In genomic region chr16:29694384-29695195, GRCh38 we compare ENCODE assay signal across 20 cellular contexts. TPM values are rescaled to one million over a fixed set of nuclear protein-coding genes. Genes with fewer than 3 reads are reported as not detected.
DNase-seq lines count a peak whose midpoint lies in the region; ATAC-seq and TF ChIP-seq lines count a peak whose summit lies in the region.
"Had no signal": no experiment of that assay in that cellular context is flagged by ENCODE, and none has a peak within 500 bp of the region (broad histone marks: within the 10 kb centered on the region; RNA-seq: fewer than 3 reads in every experiment).

No MANE protein-coding gene starts in this region.

- DNase-seq in CD14-positive monocyte (ENCODE audit: low spot score) (peak; percentile 36), MG63 (peak; percentile 93), iPS-NIHi11 (ENCODE audit: low spot score) (peak; percentile 3), gastrocnemius medialis (peak in 1 of 2 donors; percentile 59), ACHN (no peak), GM23248 (no peak), cardiac septum (ENCODE audit: low spot score) (no peak), HK-2 (ENCODE audit: unreplicated experiment) (no peak)
- DNase-seq: activated CD4-positive, alpha-beta T cell treated with anti-CD3 and anti-CD28 coated beads, Interleukin-2, amount 50 U/mL, for 1 hour; activated T-cell treated with anti-CD3 and anti-CD28 coated beads, Interleukin-2, amount 50 U/mL, for 72 hours; effector CD4-positive, alpha-beta T cell; GF-D8; HCEC 1CT; naive thymus-derived CD4-positive, alpha-beta T cell; NCI-H1930; NCI-H510A treated with DMSO at 0.1 percent for 48 hours; stimulated activated CD4-positive, alpha-beta T cell treated with anti-CD3 and anti-CD28 coated beads, Interleukin-15, amount 100 ng/mL, for 24 hours had no signal

- 91 to 95% methylated on average over 24 to 35 of the region's 41 CpGs for whole genome bisulfite sequencing in GM23248 (ENCODE audit: low coverage in 1 of 2, low lambda C conversion rate in 2 of 2, missing lambda C conversion rate in 2 of 2), 2 experiments

- peaks cover 12% of the 10 kb centered on the region for H3K4me1 Mint-ChIP-seq in CD14-positive monocyte

- intact Hi-C loops in CD14-positive monocyte (cut with micrococcal nuclease) = loop anchor here (5.0 to 10.0 kb wide), 4 partner anchors 33 to 330 kb away; partner anchors contain the start of gene C16orf92 (in 1 of the 2)
- intact Hi-C loops in gastrocnemius medialis (cut with DNase I; ENCODE audit: low total_unique reads) = no loop called here
- intact Hi-C loops in cardiac septum (cut with DNase I) = loop anchor here (5.0 kb wide), 1 partner anchor 153 kb away; no protein-coding TSS in a partner anchor

- no peaks in the 10 kb centered on the region for H3K27me3 ChIP-seq in MG63
- no peaks in the 10 kb centered on the region for H3K27me3 ChIP-seq in gastrocnemius medialis
- no peaks in the 10 kb centered on the region; the same call in 1 of the 2 replicates for H3K27me3 ChIP-seq in GM23248 (replicated peaks; ENCODE audit: insufficient read depth)

- H3K9me3 ChIP-seq in MG63 = no peaks in the 10 kb centered on the region
- no peaks in the 10 kb centered on the region for H3K9me3 ChIP-seq in gastrocnemius medialis
- no peaks in the 10 kb centered on the region for H3K9me3 ChIP-seq in GM23248 (ENCODE audit: low read depth)

- no peaks in the 10 kb centered on the region for H3K9me2 ChIP-seq in GM23248 (ENCODE audit: insufficient read depth)

- H3K4me3 ChIP-seq in MG63 (no peak overlapping the region), gastrocnemius medialis (peak overlapping the region; percentile 5 to 41 (median 26)), GM23248 (no peak overlapping the region)

- no peak overlapping the region for H3K9ac ChIP-seq in GM23248

- H3K27ac Mint-ChIP-seq in CD14-positive monocyte = peak overlapping the region in 1 of 7 donors; percentile 25
- H3K27ac Mint-ChIP-seq: activated naive CD8-positive, alpha-beta T cell; activated T-cell treated with anti-CD3 and anti-CD28 coated beads, Interleukin-2, amount 50 U/mL, for 72 hours; naive thymus-derived CD4-positive, alpha-beta T cell; progenitor cell of endocrine pancreas had no signal

- no peak for TF ChIP-seq CTCF in CD14-positive monocyte (IDR thresholded peaks at IDR 0.05)
- TF ChIP-seq CTCF in gastrocnemius medialis (IDR thresholded peaks at IDR 0.05 in 4 of 5, conservative IDR thresholded peaks at IDR 0.05 in 1 of 5) = no peak

- H2AFZ ChIP-seq in GM23248 = no peak overlapping the region

- no peak overlapping the region for H3K4me2 ChIP-seq in GM23248 (ENCODE audit: unreplicated experiment)

- in situ Hi-C loops in gastrocnemius medialis (cut with MboI; ENCODE audit: low sequenced_read_pairs in 4 of 4) (loop anchor here in 3 of 4 donors (10.0 to 25.0 kb wide), 3 partner anchors 150 to 343 kb away; partner anchors contain the start of genes C16orf92 (in 1 of the 3), DOC2A (in 1 of the 3) and TLCD3B (in 1 of the 3)), ACHN (cut with HindIII; ENCODE audit: low pct_ligation_motif_present, low pct_unique_long_range_greater_than_20kb, low sequenced_read_pairs) (no loop called here), GM23248 (cut with MboI) (no loop called here)

- H3K36me3 ChIP-seq in MG63 = no peaks in the 10 kb centered on the region
- H3K36me3 ChIP-seq in gastrocnemius medialis = no peaks in the 10 kb centered on the region
- no peaks in the 10 kb centered on the region for H3K36me3 ChIP-seq in GM23248 (ENCODE audit: low read depth)

- peaks cover 0 to 2% of the 10 kb centered on the region in 2 donors for H3K36me3 Mint-ChIP-seq in CD14-positive monocyte
- H3K36me3 Mint-ChIP-seq: activated naive CD8-positive, alpha-beta T cell had no signal

- H3F3A ChIP-seq in GM23248 (ENCODE audit: insufficient read depth) = no peaks in the 10 kb centered on the region

- H3K27ac ChIP-seq in gastrocnemius medialis (peak overlapping the region; percentile 48 to 72 (median 61)), GM23248 (no peak overlapping the region)

- no peak for TF ChIP-seq POLR2A in gastrocnemius medialis (IDR thresholded peaks at IDR 0.05)

- peak; percentile 74 to 85 for ATAC-seq in gastrocnemius medialis
- ATAC-seq: activated T-cell treated with anti-CD3 and anti-CD28 coated beads, Interleukin-2, amount 50 U/mL, for 72 hours; naive thymus-derived CD4-positive, alpha-beta T cell; Panc1 had no signal

- peaks cover 3 to 4% of the 10 kb centered on the region in 2 donors for H3K4me1 ChIP-seq in gastrocnemius medialis
- no peaks in the 10 kb centered on the region for H3K4me1 ChIP-seq in GM23248 (ENCODE audit: insufficient read depth)

- no peaks in the 10 kb centered on the region for H3K79me2 ChIP-seq in GM23248 (ENCODE audit: insufficient read depth)

- no peaks in the 10 kb centered on the region for H4K20me1 ChIP-seq in GM23248 (ENCODE audit: insufficient read depth)

- H3K4me3 Mint-ChIP-seq in CD14-positive monocyte = no peak overlapping the region
- H3K4me3 Mint-ChIP-seq: activated naive CD8-positive, alpha-beta T cell; activated T-cell treated with anti-CD3 and anti-CD28 coated beads, Interleukin-2, amount 50 U/mL, for 72 hours; naive thymus-derived CD4-positive, alpha-beta T cell had no signal

- peaks cover 4 to 5% (median 5%) of the 10 kb centered on the region in 3 donors for H3K27me3 Mint-ChIP-seq in CD14-positive monocyte (ENCODE audit: low read depth in 3 of 3)
- H3K27me3 Mint-ChIP-seq: activated naive CD8-positive, alpha-beta T cell; naive thymus-derived CD4-positive, alpha-beta T cell; progenitor cell of endocrine pancreas had no signal

- H3K9me3 Mint-ChIP-seq in CD14-positive monocyte = peaks cover 7 to 18% (median 13%) of the 10 kb centered on the region in 7 donors
- H3K9me3 Mint-ChIP-seq: activated T-cell treated with anti-CD3 and anti-CD28 coated beads, Interleukin-2, amount 50 U/mL, for 72 hours; naive thymus-derived CD4-positive, alpha-beta T cell had no signal

RNA-seq across cellular contexts. Expression of gene QPRT, which starts 15.6 kb away (rescaled TPM):
- polyA plus RNA-seq in CD14-positive monocyte (1 to 10 TPM; 2.1 to 3.9 TPM), GM23248 (2016; fragmentation: Nextera tagmentation; extraction: Ambion mirVana) (0.27 and 0.85 TPM in 2 replicates)
- 0.36 and 0.64 TPM in 2 replicates for total RNA-seq in MG63 (2014; rRNA removed; shearing (Covaris generic); ENCODE audit: low replicate concordance)
- total RNA-seq in gastrocnemius medialis (1 to 10 TPM in 2 of 4 donors, under 1 TPM in 2; 0.78 to 2.5 (median 1.5) TPM), cardiac septum (6.7 TPM)
- total RNA-seq in GM23248 (2014; rRNA removed; shearing (Covaris generic)) = 0.32 TPM in 1 of 2 replicates, not detected in the other

RNA-seq across cellular contexts. Expression of gene SPN, which starts 31.5 kb away (rescaled TPM):
- polyA plus RNA-seq in CD14-positive monocyte = 10 to 100 TPM; 46.6 to 71.0 TPM
- not detected in 2 replicates for total RNA-seq in MG63 (2014; rRNA removed; shearing (Covaris generic); ENCODE audit: low replicate concordance)
- under 1 TPM in 3 of 4 donors, not detected in 1; 0.12 to 0.88 (median 0.84) TPM for total RNA-seq in gastrocnemius medialis
- not detected in 2 replicates for total RNA-seq in GM23248 (2014; rRNA removed; shearing (Covaris generic))
- 0.14 TPM in 1 of 2 replicates, not detected in the other for polyA plus RNA-seq in GM23248 (2016; fragmentation: Nextera tagmentation; extraction: Ambion mirVana)
- total RNA-seq in cardiac septum = 3.1 TPM

RNA-seq across cellular contexts. Expression of gene C16orf54, which starts 51.2 kb away (rescaled TPM):
- 10 to 100 TPM; 29.2 to 32.0 TPM for polyA plus RNA-seq in CD14-positive monocyte
- not detected in 2 replicates for total RNA-seq in MG63 (2014; rRNA removed; shearing (Covaris generic); ENCODE audit: low replicate concordance)
- under 1 TPM in 2 of 4 donors, not detected in 2; 0.26 to 0.31 TPM for total RNA-seq in gastrocnemius medialis
- total RNA-seq in GM23248 (2014; rRNA removed; shearing (Covaris generic)) = not detected in 2 replicates
- polyA plus RNA-seq in GM23248 (2016; fragmentation: Nextera tagmentation; extraction: Ambion mirVana) = not detected in 2 replicates
- 0.94 TPM for total RNA-seq in cardiac septum

Comparison
In these comparisons a context has a peak if more than half of its experiments do, and no peak if none do; other contexts are left out.
1. DNase-seq: peak in CD14-positive monocyte (single experiment), MG63 (single experiment) and iPS-NIHi11 (single experiment); none in ACHN (single experiment), GM23248 (single experiment), cardiac septum (single experiment) and HK-2 (single experiment).
2. H3K4me3 ChIP-seq: peak in gastrocnemius medialis (4 of 4); none in MG63 (single experiment) and GM23248 (single experiment).
3. in situ Hi-C loops: an anchor here in gastrocnemius medialis (10.0 to 25.0 kb wide); none called in ACHN and GM23248.